Comparison of ENCODE assay signal across 18 cellular contexts in genomic region chr1:169889871-169890270, GRCh38. TPM values are rescaled to one million over a fixed set of nuclear protein-coding genes. Genes with fewer than 3 reads are reported as not detected.
DNase-seq lines count a peak whose midpoint lies in the region; ATAC-seq, FAIRE-seq and TF ChIP-seq lines count a peak whose summit lies in the region.
"Had no signal": no experiment of that assay in that cellular context is flagged by ENCODE, and none has a peak within 500 bp of the region (broad histone marks: within the 10 kb centered on the region; RNA-seq: fewer than 3 reads in every experiment).

No MANE protein-coding gene starts in this region.

- TF ChIP-seq POLR2A in breast epithelium (IDR thresholded peaks at IDR 0.05): no peak

- no peak overlapping the region for H3K4me3 ChIP-seq in breast epithelium
- H3K4me3 ChIP-seq in Panc1 (ENCODE audit: low read depth in 2 of 2, low read length in 2 of 2): no peak overlapping the region
- no peak overlapping the region for H3K4me3 ChIP-seq in neuronal stem cell (ENCODE audit: low read length in 2 of 2)
- H3K4me3 ChIP-seq: BLaER1 treated with 17β-estradiol and CSF1 and Interleukin-3, amounts not matched to agents 10 nM and 100 nM had no signal

- H3K23ac ChIP-seq in neuronal stem cell (ENCODE audit: low read depth, low read length, poor library complexity): no peak overlapping the region

- CTCF ChIA-PET in MCF 10A (lab: Yijun Ruan, JAX): interaction anchor here (0.7 kb wide), 1 partner anchor 11 kb away, joined by 3 read pairs; no protein-coding TSS in a partner anchor
- CTCF ChIA-PET in Panc1 (lab: Charles Lee): no interaction called here

- no peak overlapping the region for H2AFZ ChIP-seq in neuronal stem cell (ENCODE audit: low read length)

- H3K14ac ChIP-seq in neuronal stem cell (ENCODE audit: low read length): no peak overlapping the region

- DNase-seq in T-helper 1 cell (no peak), breast epithelium (ENCODE audit: low spot score in 2 of 2) (no peak), MCF 10A (ENCODE audit: unreplicated experiment) (no peak), Panc1 (ENCODE audit: low read depth, low spot score) (no peak), neuronal stem cell (ENCODE audit: low spot score) (no peak), HTR-8/SVneo (ENCODE audit: insufficient read length, low spot score) (no peak)
- DNase-seq: 8988T, DMS79, GDM1, NCI-H187 treated with DMSO at 0.1 percent for 48 hours, NCI-H2171, NCI-H446 treated with DMSO at 0.1 percent for 48 hours, NCI-H774, SIG-M5 had no signal

- H2AK5ac ChIP-seq in neuronal stem cell (ENCODE audit: low read depth, low read length): no peak overlapping the region

- peak overlapping the region; percentile 41 to 98 for H3K27ac ChIP-seq in breast epithelium
- peak overlapping the region; percentile 100 for H3K27ac ChIP-seq in Panc1 (ENCODE audit: low read length)
- no peak overlapping the region for H3K27ac ChIP-seq in neuronal stem cell (replicated peaks; ENCODE audit: low read length)
- H3K27ac ChIP-seq: BLaER1 treated with 17β-estradiol and CSF1 and Interleukin-3, amounts not matched to agents 10 nM and 100 nM had no signal

- H3K79me1 ChIP-seq in neuronal stem cell (ENCODE audit: low read depth, low read length): no peaks in the 10 kb centered on the region

- H3K27me3 ChIP-seq in breast epithelium (no peaks in the 10 kb centered on the region), Panc1 (ENCODE audit: control insufficient read depth, insufficient read depth, low read length) (no peaks in the 10 kb centered on the region), neuronal stem cell (ENCODE audit: control insufficient read depth in 3 of 3, insufficient read depth in 3 of 3, low read depth in 1 of 3, low read length in 3 of 3) (no peaks in the 10 kb centered on the region)
- H3K27me3 ChIP-seq: BLaER1 treated with 17β-estradiol and CSF1 and Interleukin-3, amounts not matched to agents 10 nM and 100 nM had no signal

- H3K4ac ChIP-seq in neuronal stem cell (ENCODE audit: low read length): no peak overlapping the region

- no peak overlapping the region for H3K4me2 ChIP-seq in neuronal stem cell (ENCODE audit: insufficient read depth, low read length, poor library complexity, severe bottlenecking)

- no peak overlapping the region for H2BK5ac ChIP-seq in neuronal stem cell (ENCODE audit: low read length)

- intact Hi-C loops in breast epithelium (cut with DNase I; ENCODE audit: low total_unique reads) (no loop called here), MCF 10A (cut with micrococcal nuclease) (no loop called here), Panc1 (cut with micrococcal nuclease; ENCODE audit: unreplicated experiment) (no loop called here)

- no peak for FAIRE-seq in HTR-8/SVneo (lab: Jason Lieb, UNC)
- FAIRE-seq: H1 had no signal

- H2BK12ac ChIP-seq in neuronal stem cell (ENCODE audit: low read length): no peak overlapping the region

- in situ Hi-C loops in Panc1 (cut with HindIII; ENCODE audit: low pct_unique_long_range_greater_than_20kb, low sequenced_read_pairs): no loop called here

- H3K4me1 Mint-ChIP-seq in T-helper 1 cell treated with Interleukin-12 subunit alpha and Interleukin-12 subunit beta and Interleukin-4 antibody, amounts not matched to agents 30 μg/mL and 1 μg/mL, for 36 hours (ENCODE audit: low read depth): peaks cover 59% of the 10 kb centered on the region
- H3K4me1 Mint-ChIP-seq in MCF 10A (ENCODE audit: insufficient read depth, unreplicated experiment): peaks cover 42% of the 10 kb centered on the region

- no peaks in the 10 kb centered on the region for H3K36me3 ChIP-seq in breast epithelium
- peaks cover 18% of the 10 kb centered on the region for H3K36me3 ChIP-seq in Panc1 (ENCODE audit: control insufficient read depth, insufficient read depth, low read length)
- peaks cover 4 to 39% of the 10 kb centered on the region in 2 donors for H3K36me3 ChIP-seq in neuronal stem cell (replicated peaks in 1 of 2; ENCODE audit: control insufficient read depth in 2 of 2, insufficient read depth in 2 of 2, low read length in 2 of 2)

- H3K9me3 Mint-ChIP-seq in T-helper 1 cell treated with Interleukin-12 subunit alpha and Interleukin-12 subunit beta and Interleukin-4 antibody, amounts not matched to agents 30 μg/mL and 1 μg/mL, for 36 hours: no peaks in the 10 kb centered on the region
- no peaks in the 10 kb centered on the region for H3K9me3 Mint-ChIP-seq in MCF 10A (ENCODE audit: unreplicated experiment)

- H3K27ac Mint-ChIP-seq in T-helper 1 cell treated with Interleukin-12 subunit alpha and Interleukin-12 subunit beta and Interleukin-4 antibody, amounts not matched to agents 30 μg/mL and 1 μg/mL, for 36 hours: peak overlapping the region; percentile 84
- H3K27ac Mint-ChIP-seq in MCF 10A (ENCODE audit: low read depth, unreplicated experiment): no peak overlapping the region

- H3K4me1 ChIP-seq in breast epithelium (peaks cover 0 to 26% of the 10 kb centered on the region in 2 donors), Panc1 (ENCODE audit: control insufficient read depth, insufficient read depth, low read length) (peaks cover 33% of the 10 kb centered on the region), neuronal stem cell (ENCODE audit: control insufficient read depth in 2 of 2, insufficient read depth in 1 of 2, low read depth in 1 of 2, low read length in 2 of 2) (peaks cover 0 to 1% of the 10 kb centered on the region in 2 donors)

- H3K27me3 Mint-ChIP-seq in T-helper 1 cell treated with Interleukin-12 subunit alpha and Interleukin-12 subunit beta and Interleukin-4 antibody, amounts not matched to agents 30 μg/mL and 1 μg/mL, for 36 hours (ENCODE audit: low read depth): no peaks in the 10 kb centered on the region
- H3K27me3 Mint-ChIP-seq in MCF 10A (ENCODE audit: insufficient read depth, unreplicated experiment): no peaks in the 10 kb centered on the region

- peak overlapping the region; percentile 89 for H4K91ac ChIP-seq in neuronal stem cell (ENCODE audit: low read depth, low read length, poor library complexity)

- BruUV-seq in MCF 10A (replicated peaks; lab: Mats Ljungman, UMichigan): no TSS peak
- BruUV-seq in Panc1 (replicated peaks; lab: Mats Ljungman, UMichigan): no TSS peak

- H3K18ac ChIP-seq in neuronal stem cell (ENCODE audit: low read length): no peak overlapping the region

- H2BK120ac ChIP-seq in neuronal stem cell (ENCODE audit: low read depth, low read length): no peak overlapping the region

- H3K9me3 ChIP-seq in breast epithelium (no peaks in the 10 kb centered on the region), Panc1 (ENCODE audit: control insufficient read depth, insufficient read depth, low read depth, low read length) (no peaks in the 10 kb centered on the region), neuronal stem cell (replicated peaks in 1 of 2; ENCODE audit: control insufficient read depth in 2 of 2, insufficient read depth in 1 of 2, low read depth in 1 of 2, low read length in 2 of 2) (no peaks in the 10 kb centered on the region)
- H3K9me3 ChIP-seq: BLaER1 treated with 17β-estradiol and CSF1 and Interleukin-3, amounts not matched to agents 10 nM and 100 nM had no signal

- POLR2A ChIA-PET in MCF 10A (lab: Yijun Ruan, JAX): interaction anchor here (0.6 kb wide), 1 partner anchor 438 kb away, joined by 3 read pairs; no protein-coding TSS in a partner anchor
- POLR2A ChIA-PET in Panc1 (lab: Charles Lee): no interaction called here

- H4K8ac ChIP-seq in neuronal stem cell (ENCODE audit: low read depth, low read length): no peak overlapping the region

- H3K4me3 Mint-ChIP-seq in T-helper 1 cell treated with Interleukin-12 subunit alpha and Interleukin-12 subunit beta and Interleukin-4 antibody, amounts not matched to agents 30 μg/mL and 1 μg/mL, for 36 hours: peak overlapping the region; percentile 5
- no peak overlapping the region for H3K4me3 Mint-ChIP-seq in MCF 10A (ENCODE audit: unreplicated experiment)

- no CpG with 5 or more reads among the region's 2 CpGs for WGBS in neuronal stem cell (ENCODE audit: extremely low coverage in 2 of 2, insufficient read length in 2 of 2, insufficient replicate concordance in 1 of 2), 2 donors

- no peak overlapping the region for H2BK15ac ChIP-seq in neuronal stem cell (ENCODE audit: low read length)

- no peak overlapping the region for H3K9ac ChIP-seq in neuronal stem cell (ENCODE audit: low read depth, low read length, poor library complexity)
- H3K9ac ChIP-seq: BLaER1 treated with 17β-estradiol and CSF1 and Interleukin-3, amounts not matched to agents 10 nM and 100 nM had no signal

- peaks cover 30% of the 10 kb centered on the region for H3K36me3 Mint-ChIP-seq in T-helper 1 cell treated with Interleukin-12 subunit alpha and Interleukin-12 subunit beta and Interleukin-4 antibody, amounts not matched to agents 30 μg/mL and 1 μg/mL, for 36 hours (ENCODE audit: low read depth)
- peaks cover 29% of the 10 kb centered on the region for H3K36me3 Mint-ChIP-seq in MCF 10A (ENCODE audit: insufficient read depth, unreplicated experiment)

- ATAC-seq in Panc1 (no peak), SK-N-SH treated with all-trans-retinoic acid at 6 μM for 48 hours (no peak)

- TF ChIP-seq CTCF in breast epithelium (IDR thresholded peaks at IDR 0.05): no peak
- no peak for TF ChIP-seq CTCF in MCF 10A (IDR thresholded peaks at IDR 0.05; ENCODE audit: unreplicated experiment)
- TF ChIP-seq CTCF in Panc1 (IDR thresholded peaks at IDR 0.05): no peak

TF ChIP-seq in SK-N-SH treated with all-trans-retinoic acid at 6 μM for 48 hours, 23 proteins besides CTCF, POLR2A, EP300 and RAD21 (continues in another document):
- no peak for TF ChIP-seq CSDC2 (CRISPR knock-in tag; IDR thresholded peaks at IDR 0.05)
- TF ChIP-seq TCF4 (CRISPR knock-in tag; IDR thresholded peaks at IDR 0.05; ENCODE audit: borderline replicate concordance): no peak
- no peak for TF ChIP-seq ZNF565 (CRISPR knock-in tag; conservative IDR thresholded peaks at IDR 0.05; ENCODE audit: low read depth)
- no peak for TF ChIP-seq ZNF8 (CRISPR knock-in tag; IDR thresholded peaks at IDR 0.05)
- TF ChIP-seq SNAI2 (CRISPR knock-in tag; IDR thresholded peaks at IDR 0.05): no peak
- TF ChIP-seq ARNTL (CRISPR knock-in tag; IDR thresholded peaks at IDR 0.05; ENCODE audit: borderline replicate concordance, low read depth): no peak
- TF ChIP-seq OSR1 (CRISPR knock-in tag; IDR thresholded peaks at IDR 0.05): no peak

RNA-seq across cellular contexts. Expression of gene SCYL3, which starts 3.8 kb away (rescaled TPM):
- total RNA-seq in breast epithelium (10 to 100 TPM in 2 of 3 donors, 1 to 10 TPM in 1; 9.1 to 33.7 (median 17.4) TPM), MCF 10A (2022) (7.4 and 9.3 TPM in 2 replicates), Panc1 (2021; ENCODE audit: unreplicated experiment) (7.8 TPM)
- 4.3 TPM for polyA plus RNA-seq in Panc1 (2012; ENCODE audit: insufficient read length)
- 4.3 TPM for polyA plus RNA-seq in neuronal stem cell (2013, experiment 1 of 2)
- 4.3 TPM for polyA plus RNA-seq in neuronal stem cell (2013, experiment 2 of 2)
